7 cellular contexts compared by ENCODE assay signal in the genomic region with DNA sequence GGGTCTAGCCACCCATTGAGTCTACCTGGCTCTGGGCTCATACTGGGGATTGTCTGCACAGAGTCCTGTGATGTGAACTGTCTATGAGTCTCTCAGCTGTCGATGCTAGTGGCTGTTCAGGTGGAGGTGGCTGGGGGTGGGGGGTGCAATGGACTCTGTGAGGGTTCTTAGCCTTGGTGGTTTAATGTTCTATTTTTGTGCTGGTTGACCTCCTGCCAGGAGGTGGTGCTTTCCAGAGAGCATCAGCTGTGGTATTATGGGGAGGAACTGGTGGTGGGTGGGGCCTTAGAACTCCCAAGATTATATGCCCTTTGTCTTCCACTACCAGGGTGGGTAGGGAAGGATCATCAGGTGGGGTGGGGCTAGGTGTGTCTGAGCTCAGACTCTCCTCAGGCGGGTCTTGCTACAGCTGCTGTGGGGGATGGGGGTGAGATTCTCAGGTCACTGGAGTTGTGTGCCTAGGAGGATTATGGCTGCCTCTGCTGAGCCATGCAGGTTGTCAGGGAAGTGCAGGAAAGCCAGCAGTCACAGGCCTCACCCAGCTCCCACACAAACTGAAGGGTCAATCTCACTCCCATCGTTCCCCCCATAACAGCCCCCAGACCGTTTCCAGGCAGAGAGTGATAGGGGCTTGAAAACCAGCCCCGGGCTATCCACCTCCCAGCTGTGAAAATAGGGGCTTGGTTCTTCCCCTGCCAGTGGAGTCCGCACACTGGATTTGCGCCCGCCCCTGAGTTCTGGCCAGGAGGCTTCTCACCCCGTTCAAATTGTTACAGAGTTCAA.
DNase-seq lines count a peak whose midpoint lies in the region; ATAC-seq and TF ChIP-seq lines count a peak whose summit lies in the region.
"Not testable (repeated sequence)": the region's sequence is repeated elsewhere in the genome, so short reads cannot be mapped to it uniquely, and the experiment has no call there.

No MANE protein-coding gene starts in this region.

- H3K79me2 ChIP-seq in KMS-11 (ENCODE audit: insufficient read depth, low read depth): not testable (repeated sequence)

- not testable (repeated sequence) for H3K36me3 ChIP-seq in KMS-11 (ENCODE audit: insufficient read depth)

- DNase-seq in epithelial cell of esophagus (ENCODE audit: low read depth): peak; percentile 23

- H3K4me3 ChIP-seq in KMS-11 (IDR thresholded peaks at IDR 0.05; ENCODE audit: insufficient read depth, low read depth, low read length); epithelial cell of esophagus (ENCODE audit: low read length): not testable (repeated sequence)

- TF ChIP-seq POLR2A in GM18505 (IDR thresholded peaks at IDR 0.05; ENCODE audit: borderline replicate concordance, extremely low read depth, insufficient read depth, insufficient read length) (peak; percentile 21), GM19099 (IDR thresholded peaks at IDR 0.05; ENCODE audit: extremely low read depth, insufficient read length, low read depth) (peak; percentile 48)

- H3K27me3 ChIP-seq in KMS-11 (ENCODE audit: insufficient read depth, low read depth): not testable (repeated sequence)

- H2AFZ ChIP-seq in KMS-11 (ENCODE audit: low read depth): peak overlapping the region; percentile 67

- not testable (repeated sequence) for H3K9ac ChIP-seq in KMS-11

- H3K27ac ChIP-seq in KMS-11: not testable (repeated sequence)

- H3K4me1 ChIP-seq in KMS-11 (ENCODE audit: low read depth, poor library complexity, severe bottlenecking): peaks cover 38% of the 10 kb centered on the region

- not testable (repeated sequence) for TF ChIP-seq CTCF in KMS-11 (conservative IDR thresholded peaks at IDR 0.05; ENCODE audit: low read depth, low read length); epithelial cell of esophagus (IDR thresholded peaks at IDR 0.05; ENCODE audit: insufficient read depth, low read depth, low read length, missing control alignments)

- peak overlapping the region; percentile 38; the same call in 1 of the 2 replicates for H3K4me2 ChIP-seq in KMS-11

- not testable (repeated sequence) for H4K20me1 ChIP-seq in KMS-11 (ENCODE audit: insufficient read depth)

- ATAC-seq in GM18505 (IDR thresholded peaks at IDR 0.05; ENCODE audit: unreplicated experiment) (peak; percentile 61), GM21515 (IDR thresholded peaks at IDR 0.05; ENCODE audit: unreplicated experiment) (peak; percentile 61), HG02763 (IDR thresholded peaks at IDR 0.05; ENCODE audit: unreplicated experiment) (peak; percentile 78), HG03135 (IDR thresholded peaks at IDR 0.05; ENCODE audit: unreplicated experiment) (peak; percentile 67)
